ENCODE assay signal across 17 cellular contexts in genomic region chr17:75762513-75763268, GRCh38. TPM values are rescaled to one million over a fixed set of nuclear protein-coding genes. Genes with fewer than 3 reads are reported as not detected.
A peak's percentile ranks its signal among the peaks of the same experiment; 100 is the strongest.
DNase-seq lines count a peak whose midpoint lies in the region; ATAC-seq and TF ChIP-seq lines count a peak whose summit lies in the region.
"Had no signal": no experiment of that assay in that cellular context is flagged by ENCODE, and none has a peak within 500 bp of the region (broad histone marks: within the 10 kb centered on the region; RNA-seq: fewer than 3 reads in every experiment).

No MANE protein-coding gene starts in this region.

- TF ChIP-seq CTCF in IMR-90 (conservative IDR thresholded peaks at IDR 0.05; ENCODE audit: low read depth, low read length) (no peak), endothelial cell (IDR thresholded peaks at IDR 0.05; ENCODE audit: unreplicated experiment) (no peak)

- no peak overlapping the region for H4K91ac ChIP-seq in IMR-90 (ENCODE audit: insufficient read depth, low read depth, low read length)
- no peak overlapping the region for H4K91ac ChIP-seq in neuronal stem cell (ENCODE audit: low read depth, low read length, poor library complexity)

- no peaks in the 10 kb centered on the region for H3K27me3 ChIP-seq in IMR-90 (ENCODE audit: control insufficient read depth, insufficient read depth, low read length)
- H3K27me3 ChIP-seq in neuronal stem cell (ENCODE audit: control insufficient read depth in 3 of 3, insufficient read depth in 3 of 3, low read depth in 1 of 3, low read length in 3 of 3): no peaks in the 10 kb centered on the region
- H3K27me3 ChIP-seq: SJSA1 had no signal

- H2BK12ac ChIP-seq in neuronal stem cell (ENCODE audit: low read length): peak overlapping the region; percentile 43

- intact Hi-C loops in IMR-90 (cut with micrococcal nuclease): no loop called here

- H3K14ac ChIP-seq in IMR-90 (replicated peaks; ENCODE audit: low read depth, low read length) (no peak overlapping the region), neuronal stem cell (ENCODE audit: low read length) (no peak overlapping the region)

- H3K9me3 ChIP-seq in IMR-90 (ENCODE audit: control insufficient read depth, insufficient read depth, low read length) (no peaks in the 10 kb centered on the region), neuronal stem cell (replicated peaks in 1 of 2; ENCODE audit: control insufficient read depth in 2 of 2, insufficient read depth in 1 of 2, low read depth in 1 of 2, low read length in 2 of 2) (no peaks in the 10 kb centered on the region)
- H3K9me3 ChIP-seq: left ventricle myocardium inferior, SJSA1 had no signal

- peaks cover 10% of the 10 kb centered on the region; the same call in 1 of the 2 replicates for H3K9me1 ChIP-seq in IMR-90 (ENCODE audit: insufficient read depth, low read length)

- no peaks in the 10 kb centered on the region for H3K27me3 Mint-ChIP-seq in activated T-cell treated with anti-CD3 and anti-CD28 coated beads, Interleukin-2, amount 50 U/mL, for 72 hours (ENCODE audit: low read depth)
- H3K27me3 Mint-ChIP-seq in activated T-cell treated with anti-CD3 and anti-CD28 coated beads, Interleukin-2, amount 50 U/mL, for 4 hours (ENCODE audit: low read depth): no peaks in the 10 kb centered on the region
- peaks cover 9% of the 10 kb centered on the region for H3K27me3 Mint-ChIP-seq in endothelial cell (ENCODE audit: unreplicated experiment)

- no peak for TF ChIP-seq RAD21 in IMR-90 (IDR thresholded peaks at IDR 0.05; ENCODE audit: low read length)

- H2AK5ac ChIP-seq in IMR-90 (ENCODE audit: low read depth, low read length): 0 out of 2 replicates have a peak overlapping the region, but pooled peaks have one; percentile 8
- peak overlapping the region; percentile 91 for H2AK5ac ChIP-seq in neuronal stem cell (ENCODE audit: low read depth, low read length)

- H4K5ac ChIP-seq in IMR-90 (ENCODE audit: low read depth, low read length): no peak overlapping the region

- POLR2A ChIA-PET in IMR-90 (lab: Charles Lee; ENCODE audit: unreplicated experiment): no interaction called here

- no peak for DNase-seq in activated T-cell treated with anti-CD3 and anti-CD28 coated beads, Interleukin-2, amount 50 U/mL, for 72 hours
- no peak for DNase-seq in activated T-cell treated with anti-CD3 and anti-CD28 coated beads, Interleukin-2, amount 50 U/mL, for 4 hours
- DNase-seq in IMR-90 (no peak), endothelial cell (ENCODE audit: low spot score) (no peak), neuronal stem cell (ENCODE audit: low spot score) (no peak), NCI-H2081 treated with DMSO at 0.1 percent for 48 hours (lab: John Stamatoyannopoulos, UW) (no peak), NK-92 (lab: John Stamatoyannopoulos, UW; ENCODE audit: unreplicated experiment) (no peak)
- DNase-seq: activated T-cell treated with anti-CD3 and anti-CD28 coated beads for 4 hours, DMS79, H9, Karpas-422, left ventricle myocardium inferior, NCI-H1417, nucleus accumbens had no signal

- H2AFZ ChIP-seq in IMR-90 (replicated peaks; ENCODE audit: low read length, poor library complexity) (no peak overlapping the region), neuronal stem cell (ENCODE audit: low read length) (no peak overlapping the region)

- H3K9ac ChIP-seq in IMR-90 (ENCODE audit: low read depth, low read length) (no peak overlapping the region), neuronal stem cell (ENCODE audit: low read depth, low read length, poor library complexity) (no peak overlapping the region)

- H3K56ac ChIP-seq in IMR-90 (ENCODE audit: extremely low read depth, insufficient read depth, low read length): no peak overlapping the region

- no peak overlapping the region for H2BK20ac ChIP-seq in IMR-90 (ENCODE audit: low read depth, low read length)

- peaks cover 5 to 12% of the 10 kb centered on the region in 2 experiments; a peak in 3 of 4 replicates for H3K79me1 ChIP-seq in IMR-90 (ENCODE audit: low read depth in 1 of 2, low read length in 2 of 2)
- H3K79me1 ChIP-seq in neuronal stem cell (ENCODE audit: low read depth, low read length): no peaks in the 10 kb centered on the region

- H2BK5ac ChIP-seq in IMR-90 (ENCODE audit: low read depth, low read length, poor library complexity, severe bottlenecking) (no peak overlapping the region), neuronal stem cell (ENCODE audit: low read length) (peak overlapping the region; percentile 75)

- peak overlapping the region; percentile 11 to 83 for H3K4me3 Mint-ChIP-seq in activated T-cell treated with anti-CD3 and anti-CD28 coated beads, Interleukin-2, amount 50 U/mL, for 72 hours
- H3K4me3 Mint-ChIP-seq in activated T-cell treated with anti-CD3 and anti-CD28 coated beads, Interleukin-2, amount 50 U/mL, for 4 hours: no peak overlapping the region
- no peak overlapping the region for H3K4me3 Mint-ChIP-seq in endothelial cell (ENCODE audit: unreplicated experiment)

- peaks cover 19% of the 10 kb centered on the region for H3K4me1 Mint-ChIP-seq in activated T-cell treated with anti-CD3 and anti-CD28 coated beads, Interleukin-2, amount 50 U/mL, for 72 hours (ENCODE audit: low read depth)
- H3K4me1 Mint-ChIP-seq in activated T-cell treated with anti-CD3 and anti-CD28 coated beads, Interleukin-2, amount 50 U/mL, for 4 hours (ENCODE audit: low read depth): peaks cover 15% of the 10 kb centered on the region
- H3K4me1 Mint-ChIP-seq in endothelial cell (ENCODE audit: unreplicated experiment): no peaks in the 10 kb centered on the region

- in situ Hi-C loops in IMR-90 (cut with MboI; ENCODE audit: low sequenced_read_pairs): no loop called here

- H4K8ac ChIP-seq in IMR-90 (ENCODE audit: low read depth in 2 of 2, low read length in 2 of 2) (no peak overlapping the region), neuronal stem cell (ENCODE audit: low read depth, low read length) (no peak overlapping the region)

- no peak overlapping the region for H3K27ac ChIP-seq in IMR-90 (ENCODE audit: insufficient read depth, low read length)
- H3K27ac ChIP-seq in neuronal stem cell (replicated peaks; ENCODE audit: low read length): no peak overlapping the region
- H3K27ac ChIP-seq: left ventricle myocardium inferior, SJSA1 had no signal

- no peak overlapping the region for H3K4ac ChIP-seq in IMR-90 (ENCODE audit: low read depth, low read length)
- no peak overlapping the region for H3K4ac ChIP-seq in neuronal stem cell (ENCODE audit: low read length)

- H3K36me3 Mint-ChIP-seq in activated T-cell treated with anti-CD3 and anti-CD28 coated beads, Interleukin-2, amount 50 U/mL, for 72 hours (ENCODE audit: insufficient read depth in 2 of 2): peaks cover 0 to 1% of the 10 kb centered on the region in 2 donors
- no peaks in the 10 kb centered on the region for H3K36me3 Mint-ChIP-seq in activated T-cell treated with anti-CD3 and anti-CD28 coated beads, Interleukin-2, amount 50 U/mL, for 4 hours (ENCODE audit: insufficient read depth)
- H3K36me3 Mint-ChIP-seq in endothelial cell (ENCODE audit: low read depth, unreplicated experiment): no peaks in the 10 kb centered on the region

- H3K4me1 ChIP-seq in IMR-90 (ENCODE audit: control insufficient read depth, insufficient read depth, low read length) (peaks cover 7% of the 10 kb centered on the region), neuronal stem cell (ENCODE audit: control insufficient read depth in 2 of 2, insufficient read depth in 1 of 2, low read depth in 1 of 2, low read length in 2 of 2) (peaks cover 5% of the 10 kb centered on the region in 2 donors)

- H3K4me3 ChIP-seq in IMR-90 (ENCODE audit: insufficient read depth, low read depth, low read length) (no peak overlapping the region), neuronal stem cell (ENCODE audit: low read length in 2 of 2) (no peak overlapping the region)
- H3K4me3 ChIP-seq: SJSA1, smooth muscle cell had no signal

- H3K23ac ChIP-seq in IMR-90 (ENCODE audit: low read depth, low read length): no peak overlapping the region
- no peak overlapping the region for H3K23ac ChIP-seq in neuronal stem cell (ENCODE audit: low read depth, low read length, poor library complexity)

- TF ChIP-seq POLR2A in IMR-90 (IDR thresholded peaks at IDR 0.05; ENCODE audit: low read depth, low read length): no peak

- H3K27ac Mint-ChIP-seq in activated T-cell treated with anti-CD3 and anti-CD28 coated beads, Interleukin-2, amount 50 U/mL, for 72 hours: no peak overlapping the region
- peak overlapping the region; percentile 72 for H3K27ac Mint-ChIP-seq in endothelial cell (ENCODE audit: unreplicated experiment)
- H3K27ac Mint-ChIP-seq: H9 had no signal

- dilution Hi-C loops in IMR-90 (cut with HindIII; ENCODE audit: low sequenced_read_pairs, unreplicated experiment): no loop called here

- BruUV-seq in IMR-90 (replicated peaks; lab: Mats Ljungman, UMichigan): no TSS peak

- 97% methylated on average over 7 of the region's 27 CpGs; no CpG with 5 or more reads in 1 of the 2 experiments for WGBS in IMR-90 (ENCODE audit: extremely low coverage in 2 of 2, insufficient read length in 1 of 2), 2 experiments
- WGBS in neuronal stem cell (ENCODE audit: extremely low coverage in 2 of 2, insufficient read length in 2 of 2, insufficient replicate concordance in 1 of 2), 2 donors: no CpG with 5 or more reads among the region's 27 CpGs

- H2BK120ac ChIP-seq in IMR-90 (ENCODE audit: low read depth, low read length) (no peak overlapping the region), neuronal stem cell (ENCODE audit: low read depth, low read length) (no peak overlapping the region)

- H4K20me1 ChIP-seq in IMR-90 (ENCODE audit: insufficient read depth, low read length): no peaks in the 10 kb centered on the region

- no peaks in the 10 kb centered on the region for H3K36me3 ChIP-seq in IMR-90 (ENCODE audit: control insufficient read depth, insufficient read depth, low read length)
- no peaks in the 10 kb centered on the region for H3K36me3 ChIP-seq in neuronal stem cell (replicated peaks in 1 of 2; ENCODE audit: control insufficient read depth in 2 of 2, insufficient read depth in 2 of 2, low read length in 2 of 2)

- no peak overlapping the region for H3K18ac ChIP-seq in IMR-90 (ENCODE audit: low read depth, low read length)
- no peak overlapping the region for H3K18ac ChIP-seq in neuronal stem cell (ENCODE audit: low read length)

- CTCF ChIA-PET in IMR-90 (lab: Yijun Ruan, JAX): interaction anchor here (0.6 to 1.3 kb wide), 3 partner anchors 9 to 130 kb away, joined by 3 to 10 read pairs (median 6); no protein-coding TSS in a partner anchor

- H3K4me2 ChIP-seq in IMR-90 (ENCODE audit: low read depth, low read length): no peak overlapping the region
- H3K4me2 ChIP-seq in neuronal stem cell (ENCODE audit: insufficient read depth, low read length, poor library complexity, severe bottlenecking): no peak overlapping the region

- no peaks in the 10 kb centered on the region for H3K9me3 Mint-ChIP-seq in activated T-cell treated with anti-CD3 and anti-CD28 coated beads, Interleukin-2, amount 50 U/mL, for 72 hours
- H3K9me3 Mint-ChIP-seq in activated T-cell treated with anti-CD3 and anti-CD28 coated beads, Interleukin-2, amount 50 U/mL, for 4 hours: no peaks in the 10 kb centered on the region
- H3K9me3 Mint-ChIP-seq in endothelial cell (ENCODE audit: unreplicated experiment): no peaks in the 10 kb centered on the region
- H3K9me3 Mint-ChIP-seq: H9 had no signal

- H2BK15ac ChIP-seq in IMR-90 (ENCODE audit: low read depth, low read length) (no peak overlapping the region), neuronal stem cell (ENCODE audit: low read length) (peak overlapping the region; percentile 57)

- no peak overlapping the region for H2AK9ac ChIP-seq in IMR-90 (replicated peaks; ENCODE audit: low read depth, low read length, poor library complexity)

- no peak for ATAC-seq in activated T-cell treated with anti-CD3 and anti-CD28 coated beads, Interleukin-2, amount 50 U/mL, for 72 hours (replicated peaks in 1 of 2)
- ATAC-seq in activated T-cell treated with anti-CD3 and anti-CD28 coated beads, Interleukin-2, amount 50 U/mL, for 4 hours: no peak
- no peak for ATAC-seq in IMR-90 (ENCODE audit: low read depth)
- ATAC-seq in GM21737 (IDR thresholded peaks at IDR 0.05; ENCODE audit: unreplicated experiment): no peak

RNA-seq across cellular contexts. Expression of gene GALK1, which starts 2.3 kb away (rescaled TPM):
- total RNA-seq in activated T-cell treated with anti-CD3 and anti-CD28 coated beads, Interleukin-2, amount 50 U/mL, for 72 hours: 10 to 100 TPM; 41.9 to 51.2 TPM
- total RNA-seq in activated T-cell treated with anti-CD3 and anti-CD28 coated beads, Interleukin-2, amount 50 U/mL, for 4 hours: 10 to 100 TPM; 16.9 to 23.5 (median 21.3) TPM
- total RNA-seq in IMR-90 (2012; rRNA removed) (18.9 and 21.9 TPM in 2 replicates), endothelial cell (ENCODE audit: unreplicated experiment) (18.0 TPM)
- polyA plus RNA-seq in IMR-90 (2012; rRNA removed): 19.9 and 28.7 TPM in 2 replicates
- 34.6 and 48.4 TPM in 2 replicates for polyA plus RNA-seq in IMR-90 (2012; cell fraction: cytosol; rRNA removed)
- 51.9 and 143 TPM in 2 replicates for polyA plus RNA-seq in IMR-90 (2012; cell fraction: nucleus; rRNA removed; ENCODE audit: low replicate concordance)
- 20.1 TPM for polyA plus RNA-seq in neuronal stem cell (2013, experiment 1 of 2)
- 18.5 TPM for polyA plus RNA-seq in neuronal stem cell (2013, experiment 2 of 2)

RNA-seq across cellular contexts. Expression of gene UNK, which starts 21.9 kb away (rescaled TPM):
- 10 to 100 TPM; 20.7 to 22.6 TPM for total RNA-seq in activated T-cell treated with anti-CD3 and anti-CD28 coated beads, Interleukin-2, amount 50 U/mL, for 72 hours
- total RNA-seq in activated T-cell treated with anti-CD3 and anti-CD28 coated beads, Interleukin-2, amount 50 U/mL, for 4 hours: 10 to 100 TPM; 21.0 to 24.5 (median 22.6) TPM
- total RNA-seq in IMR-90 (2012; rRNA removed) (15.4 and 15.8 TPM in 2 replicates), endothelial cell (ENCODE audit: unreplicated experiment) (28.8 TPM)
- polyA plus RNA-seq in IMR-90 (2012; rRNA removed): 16.9 and 17.3 TPM in 2 replicates
- 14.3 and 21.3 TPM in 2 replicates for polyA plus RNA-seq in IMR-90 (2012; cell fraction: cytosol; rRNA removed)
- polyA plus RNA-seq in IMR-90 (2012; cell fraction: nucleus; rRNA removed; ENCODE audit: low replicate concordance): 35.1 and 41.8 TPM in 2 replicates
- polyA plus RNA-seq in neuronal stem cell (2013, experiment 1 of 2): 25.1 TPM
- polyA plus RNA-seq in neuronal stem cell (2013, experiment 2 of 2): 26.8 TPM

RNA-seq across cellular contexts. Expression of gene ITGB4, which starts 41.4 kb away (rescaled TPM):
- total RNA-seq in activated T-cell treated with anti-CD3 and anti-CD28 coated beads, Interleukin-2, amount 50 U/mL, for 72 hours: 1 to 10 TPM; 2.7 to 3.5 TPM
- total RNA-seq in activated T-cell treated with anti-CD3 and anti-CD28 coated beads, Interleukin-2, amount 50 U/mL, for 4 hours: 1 to 10 TPM in 2 of 3 donors, under 1 TPM in 1; 0.63 to 2.3 (median 1.6) TPM
- total RNA-seq in IMR-90 (2012; rRNA removed): under 0.01 TPM in 1 of 2 replicates, not detected in the other
- polyA plus RNA-seq in IMR-90 (2012; rRNA removed): 0.27 and 0.39 TPM in 2 replicates
- polyA plus RNA-seq in IMR-90 (2012; cell fraction: cytosol; rRNA removed): 0.04 and 0.36 TPM in 2 replicates
- polyA plus RNA-seq in IMR-90 (2012; cell fraction: nucleus; rRNA removed; ENCODE audit: low replicate concordance): 0.63 and 1.5 TPM in 2 replicates
- 0.54 TPM for total RNA-seq in endothelial cell (ENCODE audit: unreplicated experiment)
- 1.5 TPM for polyA plus RNA-seq in neuronal stem cell (2013, experiment 1 of 2)
- 2.0 TPM for polyA plus RNA-seq in neuronal stem cell (2013, experiment 2 of 2)
- total RNA-seq: SJSA1 had no signal

Comparison
In these comparisons a context has a peak if more than half of its experiments do, and no peak if none do; other contexts are left out.
1. H3K4me3 Mint-ChIP-seq: peak in activated T-cell treated with anti-CD3 and anti-CD28 coated beads, Interleukin-2, amount 50 U/mL, for 72 hours (2 of 2); none in activated T-cell treated with anti-CD3 and anti-CD28 coated beads, Interleukin-2, amount 50 U/mL, for 4 hours (single experiment) and endothelial cell (single experiment).